ENCODE assay signal across 18 cellular contexts in the genomic region with DNA sequence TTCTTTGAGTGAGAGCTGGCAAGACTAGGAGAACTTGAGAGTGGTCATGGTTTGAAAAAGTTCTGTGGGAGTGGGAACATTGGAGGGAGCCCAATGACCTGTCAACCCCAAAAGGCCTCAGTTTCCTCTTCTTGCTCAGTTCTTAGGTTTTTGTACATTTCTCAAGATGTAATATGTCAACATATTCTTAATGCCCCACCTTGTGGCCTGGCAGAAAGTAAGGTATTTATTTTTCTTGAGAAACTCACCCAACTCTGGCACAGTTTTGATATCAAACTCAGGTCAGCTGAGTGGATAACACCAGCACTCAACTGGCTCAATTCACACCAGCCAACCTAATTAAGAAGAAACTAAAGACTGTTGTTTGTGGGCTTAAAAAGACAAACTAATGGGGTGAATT.
"Had no signal": no experiment of that assay in that cellular context is flagged by ENCODE, and none has a peak within 500 bp of the region (broad histone marks: within the 10 kb centered on the region; RNA-seq: fewer than 3 reads in every experiment).

No MANE protein-coding gene starts in this region.

- H3K27ac Mint-ChIP-seq: activated B cell treated with CpG ODN at 0.5 μM for 24 hours; activated CD4-positive, alpha-beta T cell treated with anti-CD3 and anti-CD28 coated beads, Interleukin-2, amount 10 ng/mL, durations not matched to agents 7 days and 5 days; activated naive CD4-positive, alpha-beta T cell treated with anti-CD3 and anti-CD28 coated beads, Interleukin-2, amount 50 U/mL, for 24 hours; memory B cell; natural killer cell treated with Interleukin-12 subunit alpha and Interleukin-12 subunit beta and Interleukin-15 and Interleukin-18, amount 100 ng/mL, for 72 hours; T-helper 17 cell had no signal

- H3K4me1 Mint-ChIP-seq: activated B cell treated with CpG ODN at 0.5 μM for 24 hours; activated CD4-positive, alpha-beta T cell treated with anti-CD3 and anti-CD28 coated beads, Interleukin-2, amount 10 ng/mL, durations not matched to agents 7 days and 5 days; activated naive CD4-positive, alpha-beta T cell treated with anti-CD3 and anti-CD28 coated beads, Interleukin-2, amount 50 U/mL, for 24 hours; memory B cell; T-helper 17 cell had no signal

- H3K4me3 ChIP-seq: cardiac muscle cell, coronary artery, gastrocnemius medialis, heart right ventricle, left lung had no signal

- H3K36me3 Mint-ChIP-seq: activated naive CD4-positive, alpha-beta T cell treated with anti-CD3 and anti-CD28 coated beads, Interleukin-2, amount 50 U/mL, for 24 hours; memory B cell had no signal

- H3K4me3 Mint-ChIP-seq: activated B cell treated with CpG ODN at 0.5 μM for 24 hours; activated CD4-positive, alpha-beta T cell treated with anti-CD3 and anti-CD28 coated beads, Interleukin-2, amount 10 ng/mL, durations not matched to agents 7 days and 5 days; activated naive CD4-positive, alpha-beta T cell treated with anti-CD3 and anti-CD28 coated beads, Interleukin-2, amount 50 U/mL, for 24 hours; memory B cell; natural killer cell treated with Interleukin-12 subunit alpha and Interleukin-12 subunit beta and Interleukin-15 and Interleukin-18, amount 100 ng/mL, for 72 hours; T-helper 17 cell had no signal

- ATAC-seq: gastrocnemius medialis; heart right ventricle; left lung; natural killer cell treated with Interleukin-12 subunit alpha and Interleukin-12 subunit beta and Interleukin-15 and Interleukin-18, amount 100 ng/mL, for 72 hours; T-helper 17 cell had no signal

- H3K9me3 Mint-ChIP-seq: activated CD4-positive, alpha-beta T cell treated with anti-CD3 and anti-CD28 coated beads, Interleukin-2, amount 10 ng/mL, durations not matched to agents 7 days and 5 days had no signal

- DNase-seq: activated B cell treated with CpG ODN at 0.5 μM for 24 hours; activated CD4-positive, alpha-beta T cell treated with anti-CD3 and anti-CD28 coated beads, Interleukin-2, amount 10 ng/mL, durations not matched to agents 7 days and 5 days; activated CD8-positive, alpha-beta memory T cell treated with anti-CD3 and anti-CD28 coated beads for 24 hours; amygdala; effector memory CD4-positive, alpha-beta T cell; gastrocnemius medialis; heart right ventricle; left lung; stimulated activated CD4-positive, alpha-beta T cell treated with anti-CD3 and anti-CD28 coated beads, Interleukin-2, amount 100 ng/mL, for 48 hours; stimulated activated naive CD4-positive, alpha-beta T cell treated with Interleukin-2 at 50 U/mL for 16 hours; T-helper 17 cell; trophoblast cell had no signal

- H3K27me3 Mint-ChIP-seq: activated CD4-positive, alpha-beta T cell treated with anti-CD3 and anti-CD28 coated beads, Interleukin-2, amount 10 ng/mL, durations not matched to agents 7 days and 5 days; activated naive CD4-positive, alpha-beta T cell treated with anti-CD3 and anti-CD28 coated beads, Interleukin-2, amount 50 U/mL, for 24 hours; memory B cell; natural killer cell treated with Interleukin-12 subunit alpha and Interleukin-12 subunit beta and Interleukin-15 and Interleukin-18, amount 100 ng/mL, for 72 hours; T-helper 17 cell had no signal

- FAIRE-seq: keratinocyte had no signal
